37 cellular contexts compared by ENCODE assay signal in genomic region chr6:32655311-32655710, GRCh38. TPM values are rescaled to one million over a fixed set of nuclear protein-coding genes. Genes with fewer than 3 reads are reported as not detected.
"Had no signal": no experiment of that assay in that cellular context is flagged by ENCODE, and none has a peak within 500 bp of the region (broad histone marks: within the 10 kb centered on the region; RNA-seq: fewer than 3 reads in every experiment).

No MANE protein-coding gene starts in this region.

- H3K9me3 Mint-ChIP-seq: activated CD4-positive, alpha-beta T cell treated with anti-CD3 and anti-CD28 coated beads, Interleukin-2, amount 10 ng/mL, durations not matched to agents 24 days and 14 days had no signal

- H3K27me3 ChIP-seq: adrenal gland, body of pancreas, cardiac muscle cell, neutrophil, ovary, vagina had no signal

- H3K27ac Mint-ChIP-seq: activated CD4-positive, alpha-beta memory T cell treated with anti-CD3 and anti-CD28 coated beads for 36 hours; activated CD4-positive, alpha-beta T cell treated with anti-CD3 and anti-CD28 coated beads, Interleukin-2, amount 10 ng/mL, durations not matched to agents 24 days and 14 days; activated naive CD4-positive, alpha-beta T cell treated with anti-CD3 and anti-CD28 coated beads for 36 hours; activated naive CD8-positive, alpha-beta T cell treated with anti-CD3 and anti-CD28 coated beads for 36 hours; activated T-helper 1 cell treated with anti-CD3 and anti-CD28 coated beads, Interleukin-12 subunit alpha, Interleukin-12 subunit beta, Interleukin-2, Interleukin-4 antibody, amounts not matched to agents 30 ng/mL and 10 ng/mL and 1 ng/mL, durations not matched to agents 14 hours and 24 hours and 36 hours; nephron progenitor cell; progenitor cell of endocrine pancreas; stimulated activated effector memory CD8-positive, alpha-beta T cell treated with anti-CD3 and anti-CD28 coated beads, Interleukin-12 subunit alpha, Interleukin-12 subunit beta, amount 100 ng/mL, for 72 hours; stimulated activated naive CD8-positive, alpha-beta T cell treated with anti-CD3 and anti-CD28 coated beads, Interleukin-15, amount 100 ng/mL, for 72 hours; type B pancreatic cell had no signal

- H3K27me3 Mint-ChIP-seq: activated CD4-positive, alpha-beta memory T cell treated with anti-CD3 and anti-CD28 coated beads for 36 hours; activated naive CD8-positive, alpha-beta T cell treated with anti-CD3 and anti-CD28 coated beads for 36 hours; stimulated activated naive CD8-positive, alpha-beta T cell treated with anti-CD3 and anti-CD28 coated beads, Interleukin-15, amount 100 ng/mL, for 72 hours had no signal

- DNase-seq: activated CD4-positive, alpha-beta memory T cell treated with anti-CD3 and anti-CD28 coated beads for 36 hours; activated CD4-positive, alpha-beta T cell treated with anti-CD3 and anti-CD28 coated beads, Interleukin-2, amount 10 ng/mL, durations not matched to agents 24 days and 14 days; activated CD4-positive, CD25-positive, alpha-beta regulatory T cell treated with anti-CD3 and anti-CD28 coated beads, Interleukin-2, amount 50 U/mL, for 72 hours; activated CD8-positive, alpha-beta memory T cell treated with anti-CD3 and anti-CD28 coated beads, Interleukin-2, amount 50 U/mL, for 4 hours; activated effector memory CD4-positive, alpha-beta T cell treated with anti-CD3 and anti-CD28 coated beads, Interleukin-2, amount 50 U/mL, for 16 hours; activated naive CD4-positive, alpha-beta T cell treated with anti-CD3 and anti-CD28 coated beads for 36 hours; activated naive CD8-positive, alpha-beta T cell treated with anti-CD3 and anti-CD28 coated beads for 36 hours; activated T-cell treated with anti-CD3 and anti-CD28 coated beads, Interleukin-2, amount 50 U/mL, for 1 hour; adrenal gland; aorta; body of pancreas; foreskin fibroblast; head of caudate nucleus; hippocampal formation; kidney; left colon; mammary epithelial cell; nephron progenitor cell; ovary; retina; stimulated activated CD4-positive, alpha-beta T cell treated with anti-CD3 and anti-CD28 coated beads, Interleukin-4, amount 100 ng/mL, for 24 hours; stimulated activated naive CD8-positive, alpha-beta T cell treated with anti-CD3 and anti-CD28 coated beads, Interleukin-15, amount 100 ng/mL, for 72 hours; substantia nigra; WERI-Rb-1 had no signal

- H3K36me3 ChIP-seq: adrenal gland, cardiac muscle cell, neutrophil, ovary, vagina, WERI-Rb-1 had no signal

- H3K4me1 ChIP-seq: adrenal gland, body of pancreas, vagina had no signal

- ATAC-seq: body of pancreas; esophagus mucosa; left colon; sciatic nerve; stimulated activated effector memory CD8-positive, alpha-beta T cell treated with anti-CD3 and anti-CD28 coated beads, Interleukin-12 subunit alpha, Interleukin-12 subunit beta, amount 100 ng/mL, for 72 hours; stimulated activated naive CD8-positive, alpha-beta T cell treated with anti-CD3 and anti-CD28 coated beads, Interleukin-15, amount 100 ng/mL, for 72 hours had no signal

- H3K4me3 ChIP-seq: adrenal gland, body of pancreas, cardiac muscle cell, coronary artery, ovary, skin epidermis, vagina had no signal

- H3K9me3 ChIP-seq: adrenal gland, body of pancreas, neutrophil, ovary, vagina had no signal

- H3K27ac ChIP-seq: adrenal gland, body of pancreas, cardiac muscle cell, coronary artery, neutrophil, ovary, skin epidermis, vagina, WERI-Rb-1 had no signal

- H3K4me3 Mint-ChIP-seq: activated CD4-positive, alpha-beta memory T cell treated with anti-CD3 and anti-CD28 coated beads for 36 hours; activated CD4-positive, alpha-beta T cell treated with anti-CD3 and anti-CD28 coated beads, Interleukin-2, amount 10 ng/mL, durations not matched to agents 24 days and 14 days; activated naive CD4-positive, alpha-beta T cell treated with anti-CD3 and anti-CD28 coated beads for 36 hours; activated naive CD8-positive, alpha-beta T cell treated with anti-CD3 and anti-CD28 coated beads for 36 hours; activated T-helper 1 cell treated with anti-CD3 and anti-CD28 coated beads, Interleukin-12 subunit alpha, Interleukin-12 subunit beta, Interleukin-2, Interleukin-4 antibody, amounts not matched to agents 30 ng/mL and 10 ng/mL and 1 ng/mL, durations not matched to agents 14 hours and 24 hours and 36 hours; nephron progenitor cell; stimulated activated effector memory CD8-positive, alpha-beta T cell treated with anti-CD3 and anti-CD28 coated beads, Interleukin-12 subunit alpha, Interleukin-12 subunit beta, amount 100 ng/mL, for 72 hours; stimulated activated naive CD8-positive, alpha-beta T cell treated with anti-CD3 and anti-CD28 coated beads, Interleukin-15, amount 100 ng/mL, for 72 hours; type B pancreatic cell had no signal

RNA-seq across cellular contexts. Expression of gene HLA-DQB1, which starts 11.1 kb away (rescaled TPM):
- total RNA-seq: cerebellum, endothelial cell of umbilical vein had no signal
- polyA plus RNA-seq: endothelial cell of umbilical vein had no signal

RNA-seq across cellular contexts. Expression of gene HLA-DQA1, which starts 18.1 kb away (rescaled TPM):
- total RNA-seq: cardiac muscle cell, cerebellum, endothelial cell of umbilical vein, mammary epithelial cell, progenitor cell of endocrine pancreas had no signal
- polyA plus RNA-seq: cardiac muscle cell, endothelial cell of umbilical vein, mammary epithelial cell had no signal
